In the genomic region with DNA sequence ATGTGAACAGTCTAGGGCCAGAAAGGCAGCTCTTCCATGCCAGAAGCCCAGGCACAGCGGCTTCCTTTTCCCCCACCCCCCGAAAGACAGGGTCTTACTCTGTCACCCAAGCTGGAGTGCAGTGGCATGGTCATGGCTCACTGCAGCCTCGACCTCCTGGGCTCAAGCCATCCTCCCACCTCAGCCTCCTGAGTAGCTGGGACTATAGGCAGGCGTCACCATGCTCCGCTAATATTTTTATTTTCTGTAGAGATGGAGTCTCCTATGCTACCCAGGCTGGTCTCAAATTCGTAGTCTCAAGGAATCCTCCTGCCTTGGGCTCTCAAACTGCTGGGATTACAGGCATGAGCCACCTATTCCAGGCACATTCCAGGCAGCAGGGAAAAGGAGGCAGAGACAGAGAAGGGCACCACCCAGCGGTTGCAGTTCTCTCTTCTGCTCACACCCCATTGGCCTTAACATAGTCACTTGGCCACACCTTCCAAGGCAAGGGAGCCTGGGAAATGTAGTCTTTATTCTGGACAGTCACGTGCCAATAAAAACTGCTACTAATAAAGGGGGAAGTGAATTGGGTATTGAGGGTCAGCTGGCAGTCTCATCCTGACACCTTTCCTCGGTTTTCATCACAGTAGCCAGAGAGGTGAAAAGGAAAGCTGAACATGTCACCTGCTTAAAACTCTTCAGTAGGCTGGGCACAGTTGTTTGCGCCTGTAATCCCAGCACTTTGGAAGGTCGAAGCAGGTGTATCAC, we compare ENCODE assay signal across 8 cellular contexts.
DNase-seq lines count a peak whose midpoint lies in the region; ATAC-seq, FAIRE-seq and TF ChIP-seq lines count a peak whose summit lies in the region.

No MANE protein-coding gene starts in this region.

- ATAC-seq in activated B cell treated with CpG ODN at 0.5 μM for 24 hours (ENCODE audit: low read depth) (peak; percentile 56), Right ventricle myocardium inferior (peak; percentile 84), HG02623 (IDR thresholded peaks at IDR 0.05; ENCODE audit: unreplicated experiment) (no peak), GM21529 (IDR thresholded peaks at IDR 0.05; ENCODE audit: unreplicated experiment) (no peak)

- H3K4me1 ChIP-seq in prostate gland (replicated peaks): no peaks in the 10 kb centered on the region

- no peak for TF ChIP-seq POLR2A in prostate gland (IDR thresholded peaks at IDR 0.05)

- no peak overlapping the region for H3K4me3 ChIP-seq in prostate gland

- H3K9me3 ChIP-seq in prostate gland: no peaks in the 10 kb centered on the region

- peaks cover 6% of the 10 kb centered on the region for H3K9me3 Mint-ChIP-seq in activated B cell treated with CpG ODN at 0.5 μM for 24 hours

- H3K27me3 Mint-ChIP-seq in activated B cell treated with CpG ODN at 0.5 μM for 24 hours: peaks cover 26% of the 10 kb centered on the region

- POLR2A ChIA-PET in activated B cell treated with CpG ODN at 0.5 μM for 24 hours (lab: Charles Lee): no interaction called here

- peaks cover 2% of the 10 kb centered on the region for H3K4me1 Mint-ChIP-seq in activated B cell treated with CpG ODN at 0.5 μM for 24 hours

- TF ChIP-seq CTCF in activated B cell treated with CpG ODN at 0.5 μM for 24 hours (IDR thresholded peaks at IDR 0.05): no peak
- TF ChIP-seq CTCF in prostate gland (IDR thresholded peaks at IDR 0.05): peak in 3 of 4 experiments; percentile 64 to 71 (median 70)

- intact Hi-C loops in activated B cell treated with CpG ODN at 0.5 μM for 24 hours (cut with micrococcal nuclease) (no loop called here), Right ventricle myocardium inferior (cut with DNase I) (loop anchor here (1.0 kb wide), 1 partner anchor 392 kb away; no protein-coding TSS in a partner anchor), prostate gland (cut with DNase I) (loop anchor here (5.0 kb wide), 1 partner anchor 393 kb away; no protein-coding TSS in a partner anchor)

- FAIRE-seq in GM18507 (lab: Jason Lieb, UNC): peak; percentile 12

- no peak overlapping the region for H3K27ac ChIP-seq in prostate gland

- no peak overlapping the region for H3K4me3 Mint-ChIP-seq in activated B cell treated with CpG ODN at 0.5 μM for 24 hours

- no peaks in the 10 kb centered on the region for H3K27me3 ChIP-seq in prostate gland (replicated peaks; ENCODE audit: insufficient read depth)

- no peaks in the 10 kb centered on the region for H3K36me3 Mint-ChIP-seq in activated B cell treated with CpG ODN at 0.5 μM for 24 hours (ENCODE audit: low read depth)

- H3K36me3 ChIP-seq in prostate gland: no peaks in the 10 kb centered on the region

- DNase-seq in AML-193 (lab: John Stamatoyannopoulos, UW): peak; percentile 26
- no peak for DNase-seq in GM18507 (ENCODE audit: extremely low spot score, insufficient read length, low read depth)
- peak; percentile 65 for DNase-seq in NCI-H226
- no peak for DNase-seq in activated B cell treated with CpG ODN at 0.5 μM for 24 hours
- DNase-seq in Right ventricle myocardium inferior (ENCODE audit: missing footprints): no peak
- peak; percentile 46 for DNase-seq in prostate gland (ENCODE audit: low spot score)

- no peak overlapping the region for H3K27ac Mint-ChIP-seq in activated B cell treated with CpG ODN at 0.5 μM for 24 hours

- 79% methylated on average over 11 of the region's 11 CpGs for WGBS in prostate gland

- CTCF ChIA-PET in activated B cell treated with CpG ODN at 0.5 μM for 24 hours (lab: Charles Lee): no interaction called here

Comparison
In these comparisons a context has a peak if more than half of its experiments do, and no peak if none do; other contexts are left out.
1. DNase-seq: peak in AML-193 (2 of 2), NCI-H226 (single experiment) and prostate gland (single experiment); none in GM18507 (single experiment), activated B cell treated with CpG ODN at 0.5 μM for 24 hours (single experiment) and Right ventricle myocardium inferior (single experiment).
2. ATAC-seq: peak in activated B cell treated with CpG ODN at 0.5 μM for 24 hours (single experiment) and Right ventricle myocardium inferior (single experiment); none in HG02623 (single experiment) and GM21529 (single experiment).